27 cellular contexts compared by ENCODE assay signal in genomic region chr6:50990750-50991446, GRCh38.
A peak's percentile ranks its signal among the peaks of the same experiment; 100 is the strongest.
DNase-seq lines count a peak whose midpoint lies in the region; ATAC-seq, FAIRE-seq and TF ChIP-seq lines count a peak whose summit lies in the region.
"Had no signal": no experiment of that assay in that cellular context is flagged by ENCODE, and none has a peak within 500 bp of the region (broad histone marks: within the 10 kb centered on the region; RNA-seq: fewer than 3 reads in every experiment).

No MANE protein-coding gene starts in this region.

- TF ChIP-seq POLR2A in erythroblast (IDR thresholded peaks at IDR 0.05; ENCODE audit: low read length), result no peak

- H3K27me3 ChIP-seq in Panc1 (ENCODE audit: control insufficient read depth, insufficient read depth, low read length), result no peaks in the 10 kb centered on the region
- H3K27me3 ChIP-seq in bronchial epithelial cell (ENCODE audit: control insufficient read depth, insufficient read depth, low read length), result no peaks in the 10 kb centered on the region
- H3K27me3 ChIP-seq: BLaER1 treated with 17β-estradiol and CSF1 and Interleukin-3, amounts not matched to agents 10 nM and 100 nM; neutrophil; upper lobe of right lung had no signal

- no TSS peak for BruUV-seq in Panc1 (replicated peaks; lab: Mats Ljungman, UMichigan)

- in situ Hi-C loops in Panc1 (cut with HindIII; ENCODE audit: low pct_unique_long_range_greater_than_20kb, low sequenced_read_pairs), result no loop called here

- no peak overlapping the region for H3K27ac ChIP-seq in Panc1 (ENCODE audit: low read length)
- H3K27ac ChIP-seq: BLaER1 treated with 17β-estradiol and CSF1 and Interleukin-3, amounts not matched to agents 10 nM and 100 nM; neutrophil; upper lobe of right lung had no signal

- no peak for TF ChIP-seq CTCF in Panc1 (IDR thresholded peaks at IDR 0.05)
- no peak for TF ChIP-seq CTCF in bronchial epithelial cell (IDR thresholded peaks at IDR 0.05; ENCODE audit: insufficient read depth, low read length, severe bottlenecking)

- POLR2A ChIA-PET in Panc1 (lab: Charles Lee), result no interaction called here

- peak; percentile 67 for DNase-seq in DMS53 treated with DMSO at 0.1 percent for 48 hours (lab: John Stamatoyannopoulos, UW; ENCODE audit: unreplicated experiment)
- DNase-seq in Panc1 (ENCODE audit: low read depth, low spot score), result peak; percentile 33
- peak; percentile 81 for DNase-seq in bronchial epithelial cell (ENCODE audit: low read depth)
- DNase-seq in non-pigmented ciliary epithelial cell (ENCODE audit: low read depth), result peak; percentile 32
- DNase-seq in erythroblast (lab: John Stamatoyannopoulos, UW), result no peak
- no peak for DNase-seq in nucleus accumbens (lab: John Stamatoyannopoulos, UW)
- DNase-seq: activated B cell treated with CpG ODN at 0.5 μM for 24 hours; activated CD4-positive, alpha-beta T cell treated with anti-CD3 and anti-CD28 coated beads, Interleukin-2, amount 50 U/mL, for 48 hours; activated effector memory CD4-positive, alpha-beta T cell treated with Interleukin-2 at 50 U/mL for 16 hours; activated naive CD8-positive, alpha-beta T cell treated with anti-CD3 and anti-CD28 coated beads, Interleukin-2, amount 10 ng/mL, durations not matched to agents 7 days and 5 days; COR-L47; DMS79 treated with DMSO at 0.1 percent for 48 hours; H7; head of caudate nucleus; Kasumi-1; NCI-H1048; NCI-H1694 treated with DMSO at 0.1 percent for 48 hours; NCI-H526 treated with DMSO at 0.1 percent for 48 hours; stimulated activated CD4-positive, alpha-beta T cell treated with anti-CD3 and anti-CD28 coated beads, Interleukin-2, amount 100 ng/mL, for 48 hours; T-helper 9 cell; upper lobe of right lung had no signal

- no peaks in the 10 kb centered on the region; the same call in 1 of the 2 replicates for H3K4me1 ChIP-seq in Panc1 (ENCODE audit: control insufficient read depth, insufficient read depth, low read length)
- H3K4me1 ChIP-seq: BLaER1 treated with 17β-estradiol and CSF1 and Interleukin-3, amounts not matched to agents 10 nM and 100 nM; upper lobe of right lung had no signal

- CTCF ChIA-PET in Panc1 (lab: Charles Lee), result no interaction called here

- ATAC-seq in Panc1, result peak; percentile 76
- ATAC-seq in GM21619 (IDR thresholded peaks at IDR 0.05; ENCODE audit: unreplicated experiment), result no peak
- ATAC-seq in HG03469 (IDR thresholded peaks at IDR 0.05; ENCODE audit: unreplicated experiment), result no peak
- ATAC-seq: stimulated activated effector memory CD8-positive, alpha-beta T cell treated with anti-CD3 and anti-CD28 coated beads, Interleukin-12 subunit alpha, Interleukin-12 subunit beta, amount 100 ng/mL, for 72 hours; upper lobe of right lung had no signal

- H3K9me3 ChIP-seq in Panc1 (ENCODE audit: control insufficient read depth, insufficient read depth, low read depth, low read length), result no peaks in the 10 kb centered on the region
- H3K9me3 ChIP-seq: BLaER1 treated with 17β-estradiol and CSF1 and Interleukin-3, amounts not matched to agents 10 nM and 100 nM; neutrophil; upper lobe of right lung had no signal

- H3K36me3 ChIP-seq in Panc1 (ENCODE audit: control insufficient read depth, insufficient read depth, low read length), result no peaks in the 10 kb centered on the region
- H3K36me3 ChIP-seq in bronchial epithelial cell (ENCODE audit: control insufficient read depth, insufficient read depth, low read length), result no peaks in the 10 kb centered on the region
- H3K36me3 ChIP-seq: BLaER1 treated with 17β-estradiol and CSF1 and Interleukin-3, amounts not matched to agents 10 nM and 100 nM; neutrophil; upper lobe of right lung had no signal

- intact Hi-C loops in Panc1 (cut with micrococcal nuclease; ENCODE audit: unreplicated experiment), result no loop called here

- H3K4me3 ChIP-seq in Panc1 (ENCODE audit: low read depth in 2 of 2, low read length in 2 of 2), result no peak overlapping the region
- H3K4me3 ChIP-seq in bronchial epithelial cell (ENCODE audit: low read depth, low read length), result no peak overlapping the region
- H3K4me3 ChIP-seq: BLaER1 treated with 17β-estradiol and CSF1 and Interleukin-3, amounts not matched to agents 10 nM and 100 nM; smooth muscle cell; upper lobe of right lung had no signal

- FAIRE-seq in bronchial epithelial cell (lab: Jason Lieb, UNC), result no peak

Comparison
In these comparisons a context has a peak if more than half of its experiments do, and no peak if none do; other contexts are left out.
1. DNase-seq: peak in DMS53 treated with DMSO at 0.1 percent for 48 hours (single experiment), Panc1 (single experiment), bronchial epithelial cell (single experiment) and non-pigmented ciliary epithelial cell (single experiment); none in erythroblast (0 of 2) and nucleus accumbens (0 of 56).